In the genomic region with DNA sequence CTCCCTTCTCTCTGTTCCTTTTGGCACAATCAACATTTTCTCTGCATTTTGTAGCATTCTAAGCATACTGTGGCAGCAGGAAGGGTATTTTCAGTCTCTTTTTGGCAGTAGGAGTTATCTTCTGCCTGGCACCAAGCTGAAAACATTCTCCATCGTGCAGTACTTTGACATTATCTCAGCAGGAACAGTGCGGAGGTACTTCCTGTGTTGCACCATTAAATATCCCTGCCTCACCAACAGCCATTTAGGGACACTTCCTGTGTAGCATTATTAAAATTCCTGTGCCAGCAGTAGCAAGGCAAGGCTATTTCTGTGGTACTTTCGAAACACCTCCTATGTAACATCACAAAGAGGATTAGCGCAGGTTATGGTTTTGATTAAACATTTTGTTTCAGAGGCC, we compare ENCODE assay signal across 2 cellular contexts.
TF ChIP-seq lines count a peak whose summit lies in the region.

No MANE protein-coding gene starts in this region.

TF ChIP-seq in IMR-90, 13 proteins besides CTCF, POLR2A, EP300 and RAD21:
- no peak for TF ChIP-seq NFE2L2 (IDR thresholded peaks at IDR 0.05; ENCODE audit: low read depth, low read length)
- TF ChIP-seq MAFK (IDR thresholded peaks at IDR 0.05; ENCODE audit: low read depth, low read length), result no peak
- no peak for TF ChIP-seq SMC3 (IDR thresholded peaks at IDR 0.05; ENCODE audit: low read depth, low read length)
- TF ChIP-seq MXI1 (IDR thresholded peaks at IDR 0.05; ENCODE audit: borderline replicate concordance, low read depth, low read length), result no peak
- no peak for TF ChIP-seq RCOR1 (IDR thresholded peaks at IDR 0.05; ENCODE audit: insufficient replicate concordance, low read length)
- TF ChIP-seq, protein P1, sequence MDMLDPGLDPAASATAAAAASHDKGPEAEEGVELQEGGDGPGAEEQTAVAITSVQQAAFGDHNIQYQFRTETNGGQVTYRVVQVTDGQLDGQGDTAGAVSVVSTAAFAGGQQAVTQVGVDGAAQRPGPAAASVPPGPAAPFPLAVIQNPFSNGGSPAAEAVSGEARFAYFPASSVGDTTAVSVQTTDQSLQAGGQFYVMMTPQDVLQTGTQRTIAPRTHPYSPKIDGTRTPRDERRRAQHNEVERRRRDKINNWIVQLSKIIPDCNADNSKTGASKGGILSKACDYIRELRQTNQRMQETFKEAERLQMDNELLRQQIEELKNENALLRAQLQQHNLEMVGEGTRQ (IDR thresholded peaks at IDR 0.05; ENCODE audit: low read depth, low read length), result no peak

TF ChIP-seq in SK-N-SH, 30 proteins besides CTCF, POLR2A, EP300 and RAD21:
- peak; percentile 57 for TF ChIP-seq GABPA (IDR thresholded peaks at IDR 0.05; ENCODE audit: low read depth)
- TF ChIP-seq SMC3 (IDR thresholded peaks at IDR 0.05; ENCODE audit: low read depth, low read length), result no peak
- no peak for TF ChIP-seq FOXM1 (IDR thresholded peaks at IDR 0.05; ENCODE audit: low read depth)
TF ChIP-seq in SK-N-SH: peak in this region for 1.
